In genomic region chr4:56671373-56671772, GRCh38 we compare ENCODE assay signal across 19 cellular contexts. TPM values are rescaled to one million over a fixed set of nuclear protein-coding genes. Genes with fewer than 3 reads are reported as not detected.
DNase-seq lines count a peak whose midpoint lies in the region; ATAC-seq, FAIRE-seq and TF ChIP-seq lines count a peak whose summit lies in the region.
"Had no signal": no experiment of that assay in that cellular context is flagged by ENCODE, and none has a peak within 500 bp of the region (broad histone marks: within the 10 kb centered on the region; RNA-seq: fewer than 3 reads in every experiment).

No MANE protein-coding gene starts in this region.

- no peak overlapping the region for H3K27ac Mint-ChIP-seq in activated naive CD4-positive, alpha-beta T cell treated with anti-CD3 and anti-CD28 coated beads, Interleukin-2, amount 10 ng/mL, durations not matched to agents 7 days and 5 days
- H3K27ac Mint-ChIP-seq: CD4-positive, alpha-beta memory T cell had no signal

- no peaks in the 10 kb centered on the region for H3K4me1 ChIP-seq in A673 (ENCODE audit: insufficient read depth, low read length, poor library complexity, severe bottlenecking)
- H3K4me1 ChIP-seq: BE2C had no signal

- no peaks in the 10 kb centered on the region for H3K9me3 ChIP-seq in A673 (ENCODE audit: low read depth, low read length, poor library complexity, severe bottlenecking)
- H3K9me3 ChIP-seq: BE2C had no signal

- no peaks in the 10 kb centered on the region for H3K36me3 Mint-ChIP-seq in activated naive CD4-positive, alpha-beta T cell treated with anti-CD3 and anti-CD28 coated beads, Interleukin-2, amount 10 ng/mL, durations not matched to agents 7 days and 5 days
- H3K36me3 Mint-ChIP-seq: CD4-positive, alpha-beta memory T cell had no signal

- no peaks in the 10 kb centered on the region for H3K27me3 ChIP-seq in A673 (replicated peaks; ENCODE audit: insufficient read depth, low read depth, low read length, poor library complexity)

- no peak overlapping the region for H3K4me3 ChIP-seq in A673 (ENCODE audit: low read depth, low read length, poor library complexity, severe bottlenecking)

- intact Hi-C loops in A673 (cut with micrococcal nuclease; ENCODE audit: unreplicated experiment) = no loop called here

- DNase-seq in NCI-H748 (lab: John Stamatoyannopoulos, UW; ENCODE audit: unreplicated experiment) (peak; percentile 25), NCI-H748 treated with DMSO at 0.1 percent for 48 hours (lab: John Stamatoyannopoulos, UW) (no peak), NCI-H774 (lab: John Stamatoyannopoulos, UW) (peak; percentile 63), A673 (ENCODE audit: low spot score) (no peak)
- DNase-seq in activated naive CD4-positive, alpha-beta T cell treated with anti-CD3 and anti-CD28 coated beads, Interleukin-2, amount 10 ng/mL, durations not matched to agents 7 days and 5 days = no peak
- DNase-seq: BE2C; CD4-positive, alpha-beta memory T cell; DND-41; GDM1 had no signal

- no peak overlapping the region for H3K4me3 Mint-ChIP-seq in activated naive CD4-positive, alpha-beta T cell treated with anti-CD3 and anti-CD28 coated beads, Interleukin-2, amount 10 ng/mL, durations not matched to agents 7 days and 5 days
- H3K4me3 Mint-ChIP-seq: CD4-positive, alpha-beta memory T cell had no signal

- no peak for TF ChIP-seq CTCF in A673 (conservative IDR thresholded peaks at IDR 0.05; ENCODE audit: low read depth, low read length)

- CTCF ChIA-PET in activated naive CD4-positive, alpha-beta T cell treated with anti-CD3 and anti-CD28 coated beads, Interleukin-2, amount 10 ng/mL, durations not matched to agents 7 days and 5 days (lab: Charles Lee) = interaction anchor here (1.7 to 4.5 kb wide), 3 partner anchors 17 to 165 kb away, joined by 5 to 20 read pairs (median 9); no protein-coding TSS in a partner anchor
- CTCF ChIA-PET in A673 (lab: Charles Lee) = no interaction called here

- POLR2A ChIA-PET in A673 (lab: Charles Lee; ENCODE audit: low non-redundant PET) = no interaction called here

- no peak overlapping the region for H3K27ac ChIP-seq in A673 (ENCODE audit: low read depth, low read length, poor library complexity, severe bottlenecking)
- H3K27ac ChIP-seq: C4-2B, HL-60 had no signal

- H3K4me1 Mint-ChIP-seq in activated naive CD4-positive, alpha-beta T cell treated with anti-CD3 and anti-CD28 coated beads, Interleukin-2, amount 10 ng/mL, durations not matched to agents 7 days and 5 days = no peaks in the 10 kb centered on the region
- H3K4me1 Mint-ChIP-seq: CD4-positive, alpha-beta memory T cell had no signal

- TF ChIP-seq POLR2A in GM18505 (IDR thresholded peaks at IDR 0.05; ENCODE audit: borderline replicate concordance, extremely low read depth, insufficient read depth, insufficient read length) = no peak

- BruUV-seq in A673 (replicated peaks; lab: Mats Ljungman, UMichigan) = no TSS peak

- no peak for ATAC-seq in GM18505 (IDR thresholded peaks at IDR 0.05; ENCODE audit: unreplicated experiment)
- ATAC-seq: HCT116 had no signal

- H3K36me3 ChIP-seq in A673 (ENCODE audit: insufficient read depth, low read length, poor library complexity, severe bottlenecking) = no peaks in the 10 kb centered on the region
- H3K36me3 ChIP-seq: BE2C had no signal

- peaks cover 4% of the 10 kb centered on the region for H3K9me3 Mint-ChIP-seq in activated naive CD4-positive, alpha-beta T cell treated with anti-CD3 and anti-CD28 coated beads, Interleukin-2, amount 10 ng/mL, durations not matched to agents 7 days and 5 days

- FAIRE-seq in islet of Langerhans (lab: Jason Lieb, UNC) = peak; percentile 98
- FAIRE-seq: A204.1, D721Med, GM12892, GM19239 had no signal

- peaks cover 24% of the 10 kb centered on the region for H3K27me3 Mint-ChIP-seq in activated naive CD4-positive, alpha-beta T cell treated with anti-CD3 and anti-CD28 coated beads, Interleukin-2, amount 10 ng/mL, durations not matched to agents 7 days and 5 days

RNA-seq across cellular contexts. Expression of gene HOPX, which starts 9.7 kb away (rescaled TPM):
- not detected in 2 replicates for total RNA-seq in A673 (2021)
- total RNA-seq: H4 had no signal

Comparison
In these comparisons a context has a peak if more than half of its experiments do, and no peak if none do; other contexts are left out.
1. DNase-seq: peak in NCI-H748 (single experiment) and NCI-H774 (single experiment); none in NCI-H748 treated with DMSO at 0.1 percent for 48 hours (single experiment), activated naive CD4-positive, alpha-beta T cell treated with anti-CD3 and anti-CD28 coated beads, Interleukin-2, amount 10 ng/mL, durations not matched to agents 7 days and 5 days (single experiment) and A673 (single experiment).